ENCODE assay signal across 8 cellular contexts in genomic region chr19:13277104-13277809, GRCh38.
DNase-seq lines count a peak whose midpoint lies in the region; TF ChIP-seq lines count a peak whose summit lies in the region.

No MANE protein-coding gene starts in this region.

- no peaks in the 10 kb centered on the region for H3K27me3 ChIP-seq in vagina

- H3K9me3 ChIP-seq in SK-N-MC (ENCODE audit: low read depth, low read length): no peaks in the 10 kb centered on the region
- H3K9me3 ChIP-seq in vagina: no peaks in the 10 kb centered on the region

- H3K36me3 ChIP-seq in SK-N-MC (ENCODE audit: insufficient read depth, low read length): no peaks in the 10 kb centered on the region
- H3K36me3 ChIP-seq in vagina: no peaks in the 10 kb centered on the region

- no peak overlapping the region for H3K4me3 ChIP-seq in SK-N-MC
- H3K4me3 ChIP-seq in vagina: no peak overlapping the region

- TF ChIP-seq POLR2A in vagina (IDR thresholded peaks at IDR 0.05): no peak

- intact Hi-C loops in vagina (cut with DNase I): no loop called here

- TF ChIP-seq CTCF in vagina (IDR thresholded peaks at IDR 0.05): peak; percentile 72 to 85 (median 75)

- H3K9ac ChIP-seq in SK-N-MC (ENCODE audit: insufficient read length): no peak overlapping the region

- H3K27ac ChIP-seq in SK-N-MC (no peak overlapping the region), vagina (no peak overlapping the region)

- no peaks in the 10 kb centered on the region for H3K4me1 ChIP-seq in vagina

- DNase-seq in NCI-H1417 (lab: John Stamatoyannopoulos, UW) (peak; percentile 57 to 88 (median 70)), NCI-H1417 treated with DMSO at 0.1 percent for 48 hours (lab: John Stamatoyannopoulos, UW) (no peak), LHCN-M2 (ENCODE audit: low read depth) (peak; percentile 71), SK-N-MC (ENCODE audit: low read depth, low spot score) (peak; percentile 88), glomerular visceral epithelial cell (ENCODE audit: extremely low spot score) (peak; percentile 76), pulmonary artery endothelial cell (ENCODE audit: low read depth, low spot score) (peak; percentile 22), vagina (ENCODE audit: extremely low spot score in 2 of 2) (no peak)
- peak; percentile 49 for DNase-seq in activated gamma-delta T cell treated with anti-CD3 and anti-CD28 coated beads, Interleukin-2, amount 50 U/mL, for 16 hours (ENCODE audit: low read depth)

Comparison
In these comparisons a context has a peak if more than half of its experiments do, and no peak if none do; other contexts are left out.
1. DNase-seq: peak in NCI-H1417 (3 of 3), LHCN-M2 (single experiment), SK-N-MC (single experiment), activated gamma-delta T cell treated with anti-CD3 and anti-CD28 coated beads, Interleukin-2, amount 50 U/mL, for 16 hours (single experiment), glomerular visceral epithelial cell (single experiment) and pulmonary artery endothelial cell (single experiment); none in NCI-H1417 treated with DMSO at 0.1 percent for 48 hours (single experiment) and vagina (0 of 2).